Comparison of ENCODE assay signal across 1 cellular context in genomic region chr3:193592841-193593665, GRCh38.
TF ChIP-seq lines count a peak whose summit lies in the region.

TSS of gene OPA1 (plus strand) at chr3:193593208. CDS start at chr3:193593378, 170 bp downstream.

TF ChIP-seq in HepG2, 621 proteins besides CTCF, POLR2A, EP300 and RAD21 (continued from another document and continues in another):
- no peak for TF ChIP-seq ELK4 (CRISPR knock-in tag; IDR thresholded peaks at IDR 0.05; ENCODE audit: borderline replicate concordance)
- peak; percentile 88 for TF ChIP-seq MIER2 (CRISPR knock-in tag; IDR thresholded peaks at IDR 0.05)
- TF ChIP-seq IRX3 (CRISPR knock-in tag; IDR thresholded peaks at IDR 0.05; ENCODE audit: borderline replicate concordance, low read depth), result peak; percentile 81; the same call in 1 of the 2 replicates
- TF ChIP-seq TRIM24 (CRISPR knock-in tag; IDR thresholded peaks at IDR 0.05), result no peak
- no peak for TF ChIP-seq PRPF4 (IDR thresholded peaks at IDR 0.05; ENCODE audit: low read depth, low read length, poor library complexity, severe bottlenecking)
- TF ChIP-seq HMG20A (CRISPR knock-in tag; IDR thresholded peaks at IDR 0.05; ENCODE audit: borderline replicate concordance), result peak; percentile 39; the same call in 1 of the 2 replicates
- peak; percentile 92 for TF ChIP-seq DNMT1 (CRISPR knock-in tag; IDR thresholded peaks at IDR 0.05)
- TF ChIP-seq ZNF619 (CRISPR knock-in tag; IDR thresholded peaks at IDR 0.05), result peak; percentile 61; the same call in 1 of the 2 replicates
- TF ChIP-seq ZNF878 (CRISPR knock-in tag; IDR thresholded peaks at IDR 0.05), result no peak
- peak; percentile 97 for TF ChIP-seq SMAD3 (CRISPR knock-in tag; IDR thresholded peaks at IDR 0.05)
- peak; percentile 76 for TF ChIP-seq ZNF547 (CRISPR knock-in tag; IDR thresholded peaks at IDR 0.05)
- TF ChIP-seq KIAA2018 (CRISPR knock-in tag; IDR thresholded peaks at IDR 0.05; ENCODE audit: borderline replicate concordance), result no peak; the same call in 1 of the 2 replicates
- TF ChIP-seq ZNF766 (CRISPR knock-in tag; IDR thresholded peaks at IDR 0.05; ENCODE audit: borderline replicate concordance), result peak; percentile 93
- no peak for TF ChIP-seq ZNF597 (CRISPR knock-in tag; IDR thresholded peaks at IDR 0.05)
- no peak for TF ChIP-seq ZNF75D (CRISPR knock-in tag; IDR thresholded peaks at IDR 0.05; ENCODE audit: borderline replicate concordance)
- TF ChIP-seq ATF7-NPFF (CRISPR knock-in tag; IDR thresholded peaks at IDR 0.05; ENCODE audit: low read depth), result peak; percentile 73
- no peak; the same call in 1 of the 2 replicates for TF ChIP-seq ATRX (CRISPR knock-in tag; IDR thresholded peaks at IDR 0.05; ENCODE audit: borderline replicate concordance)
- TF ChIP-seq ZNF143 (CRISPR knock-in tag; IDR thresholded peaks at IDR 0.05), result peak; percentile 75
- no peak for TF ChIP-seq NONO (IDR thresholded peaks at IDR 0.05)
- peak; percentile 99 for TF ChIP-seq NONO (CRISPR knock-in tag; conservative IDR thresholded peaks at IDR 0.05)
- no peak for TF ChIP-seq ZNF251 (CRISPR knock-in tag; IDR thresholded peaks at IDR 0.05)
- no peak; the same call in 1 of the 2 replicates for TF ChIP-seq AKNA (CRISPR knock-in tag; IDR thresholded peaks at IDR 0.05; ENCODE audit: borderline replicate concordance)
- no peak for TF ChIP-seq CC2D1A (CRISPR knock-in tag; IDR thresholded peaks at IDR 0.05)
- no peak for TF ChIP-seq SP1 (IDR thresholded peaks at IDR 0.05)
- peak; percentile 94 for TF ChIP-seq SP1 (CRISPR knock-in tag; IDR thresholded peaks at IDR 0.05)
- peak; percentile 62; the same call in 1 of the 2 replicates for TF ChIP-seq ZNF562 (CRISPR knock-in tag; IDR thresholded peaks at IDR 0.05; ENCODE audit: borderline replicate concordance)
- TF ChIP-seq ZEB1 (IDR thresholded peaks at IDR 0.05; ENCODE audit: insufficient replicate concordance, low read depth), result peak; percentile 50
- TF ChIP-seq SNAPC4 (CRISPR knock-in tag; IDR thresholded peaks at IDR 0.05), result no peak; the same call in 1 of the 2 replicates
- no peak for TF ChIP-seq ZFP82 (CRISPR knock-in tag; IDR thresholded peaks at IDR 0.05; ENCODE audit: borderline replicate concordance)
- TF ChIP-seq PCBP2 (optimal IDR thresholded peaks at IDR 0.05; ENCODE audit: low read depth, low read length, poor library complexity, severe bottlenecking), result peak; percentile 26
- no peak for TF ChIP-seq ZNF570 (CRISPR knock-in tag; IDR thresholded peaks at IDR 0.05; ENCODE audit: borderline replicate concordance)
- peak; percentile 60; the same call in 1 of the 2 replicates for TF ChIP-seq ZXDC (CRISPR knock-in tag; IDR thresholded peaks at IDR 0.05)
- peak; percentile 83 for TF ChIP-seq ISL2 (CRISPR knock-in tag; IDR thresholded peaks at IDR 0.05)
